ENCODE assay signal across 1 cellular context in the genomic region with DNA sequence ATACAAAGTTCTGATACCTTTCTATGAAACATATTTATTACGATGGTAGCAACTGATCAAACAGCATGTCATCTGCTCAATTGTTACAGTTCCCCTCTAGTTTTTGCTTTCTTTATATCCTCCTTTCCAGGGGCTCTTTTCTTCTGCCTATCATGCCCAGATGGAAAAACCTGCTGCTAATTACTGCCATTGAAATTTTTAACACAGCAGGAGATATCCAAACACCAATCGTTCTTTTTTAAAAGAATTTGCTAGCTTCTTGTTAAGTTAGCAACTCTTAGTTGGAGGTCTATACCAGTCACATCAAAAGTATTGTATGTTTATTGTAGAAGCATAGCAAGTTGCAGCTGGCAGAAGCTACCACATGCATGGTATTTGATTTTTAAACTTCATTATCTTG.
TF ChIP-seq lines count a peak whose summit lies in the region.

No MANE protein-coding gene starts in this region.

TF ChIP-seq in WTC11, 78 proteins besides CTCF, POLR2A, EP300 and RAD21 (continued from another document):
- TF ChIP-seq, protein P1, sequence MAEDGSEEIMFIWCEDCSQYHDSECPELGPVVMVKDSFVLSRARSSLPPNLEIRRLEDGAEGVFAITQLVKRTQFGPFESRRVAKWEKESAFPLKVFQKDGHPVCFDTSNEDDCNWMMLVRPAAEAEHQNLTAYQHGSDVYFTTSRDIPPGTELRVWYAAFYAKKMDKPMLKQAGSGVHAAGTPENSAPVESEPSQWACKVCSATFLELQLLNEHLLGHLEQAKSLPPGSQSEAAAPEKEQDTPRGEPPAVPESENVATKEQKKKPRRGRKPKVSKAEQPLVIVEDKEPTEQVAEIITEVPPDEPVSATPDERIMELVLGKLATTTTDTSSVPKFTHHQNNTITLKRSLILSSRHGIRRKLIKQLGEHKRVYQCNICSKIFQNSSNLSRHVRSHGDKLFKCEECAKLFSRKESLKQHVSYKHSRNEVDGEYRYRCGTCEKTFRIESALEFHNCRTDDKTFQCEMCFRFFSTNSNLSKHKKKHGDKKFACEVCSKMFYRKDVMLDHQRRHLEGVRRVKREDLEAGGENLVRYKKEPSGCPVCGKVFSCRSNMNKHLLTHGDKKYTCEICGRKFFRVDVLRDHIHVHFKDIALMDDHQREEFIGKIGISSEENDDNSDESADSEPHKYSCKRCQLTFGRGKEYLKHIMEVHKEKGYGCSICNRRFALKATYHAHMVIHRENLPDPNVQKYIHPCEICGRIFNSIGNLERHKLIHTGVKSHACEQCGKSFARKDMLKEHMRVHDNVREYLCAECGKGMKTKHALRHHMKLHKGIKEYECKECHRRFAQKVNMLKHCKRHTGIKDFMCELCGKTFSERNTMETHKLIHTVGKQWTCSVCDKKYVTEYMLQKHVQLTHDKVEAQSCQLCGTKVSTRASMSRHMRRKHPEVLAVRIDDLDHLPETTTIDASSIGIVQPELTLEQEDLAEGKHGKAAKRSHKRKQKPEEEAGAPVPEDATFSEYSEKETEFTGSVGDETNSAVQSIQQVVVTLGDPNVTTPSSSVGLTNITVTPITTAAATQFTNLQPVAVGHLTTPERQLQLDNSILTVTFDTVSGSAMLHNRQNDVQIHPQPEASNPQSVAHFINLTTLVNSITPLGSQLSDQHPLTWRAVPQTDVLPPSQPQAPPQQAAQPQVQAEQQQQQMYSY (CRISPR knock-in tag; IDR thresholded peaks at IDR 0.05), result no peak
- no peak for TF ChIP-seq STAT6 (CRISPR knock-in tag; conservative IDR thresholded peaks at IDR 0.05; ENCODE audit: low read depth)
- no peak for TF ChIP-seq KAT7 (CRISPR knock-in tag; IDR thresholded peaks at IDR 0.05; ENCODE audit: borderline replicate concordance)
- no peak for TF ChIP-seq NFATC4 (CRISPR knock-in tag; IDR thresholded peaks at IDR 0.05)
